ENCODE assay signal across 31 cellular contexts in genomic region chr16:11460820-11461594, GRCh38.
"Had no signal": no experiment of that assay in that cellular context is flagged by ENCODE, and none has a peak within 500 bp of the region (broad histone marks: within the 10 kb centered on the region; RNA-seq: fewer than 3 reads in every experiment).

No MANE protein-coding gene starts in this region.

- ATAC-seq: activated CD4-positive, alpha-beta T cell treated with anti-CD3 and anti-CD28 coated beads for 36 hours; activated CD4-positive, CD25-positive, alpha-beta regulatory T cell treated with anti-CD3 and anti-CD28 coated beads, Interleukin-2, amount 50 U/mL, for 24 hours; activated CD8-positive, alpha-beta memory T cell treated with anti-CD3 and anti-CD28 coated beads, Interleukin-2, amount 10 ng/mL, durations not matched to agents 7 days and 5 days; body of pancreas; Panc1 had no signal

- H3K4me3 Mint-ChIP-seq: activated CD4-positive, alpha-beta memory T cell treated with anti-CD3 and anti-CD28 coated beads, Interleukin-2, amount 10 ng/mL, durations not matched to agents 7 days and 5 days; activated CD4-positive, alpha-beta T cell treated with anti-CD3 and anti-CD28 coated beads for 36 hours; activated CD8-positive, alpha-beta memory T cell treated with anti-CD3 and anti-CD28 coated beads, Interleukin-2, amount 10 ng/mL, durations not matched to agents 7 days and 5 days; activated naive CD8-positive, alpha-beta T cell treated with anti-CD3 and anti-CD28 coated beads, Interleukin-2, amount 10 ng/mL, durations not matched to agents 7 days and 5 days; T-helper 1 cell treated with Interleukin-12 subunit alpha and Interleukin-12 subunit beta and Interleukin-4 antibody, amounts not matched to agents 30 μg/mL and 1 μg/mL, for 36 hours; T-helper 2 cell treated with Interferon-gamma antibody and Interleukin-4, amounts not matched to agents 5 μg/mL and 100 μg/mL, for 36 hours had no signal

- H3K36me3 Mint-ChIP-seq: activated CD8-positive, alpha-beta memory T cell treated with anti-CD3 and anti-CD28 coated beads, Interleukin-2, amount 10 ng/mL, durations not matched to agents 7 days and 5 days; activated naive CD8-positive, alpha-beta T cell treated with anti-CD3 and anti-CD28 coated beads, Interleukin-2, amount 10 ng/mL, durations not matched to agents 7 days and 5 days had no signal

- H3K36me3 ChIP-seq: adrenal gland, SJCRH30 had no signal

- H3K27me3 ChIP-seq: adrenal gland, body of pancreas, SJCRH30 had no signal

- H3K4me1 Mint-ChIP-seq: activated naive CD8-positive, alpha-beta T cell treated with anti-CD3 and anti-CD28 coated beads, Interleukin-2, amount 10 ng/mL, durations not matched to agents 7 days and 5 days had no signal

- DNase-seq: activated CD4-positive, alpha-beta memory T cell treated with anti-CD3 and anti-CD28 coated beads, Interleukin-2, amount 10 ng/mL, durations not matched to agents 7 days and 5 days; activated CD4-positive, alpha-beta T cell treated with anti-CD3 and anti-CD28 coated beads for 36 hours; activated CD8-positive, alpha-beta memory T cell treated with anti-CD3 and anti-CD28 coated beads for 24 hours; activated CD8-positive, alpha-beta memory T cell treated with anti-CD3 and anti-CD28 coated beads, Interleukin-2, amount 10 ng/mL, durations not matched to agents 7 days and 5 days; activated CD8-positive, alpha-beta memory T cell treated with anti-CD3 and anti-CD28 coated beads, Interleukin-2, amount 50 U/mL, for 48 hours; activated effector memory CD4-positive, alpha-beta T cell treated with anti-CD3 and anti-CD28 coated beads, Interleukin-2, amount 50 U/mL, for 16 hours; activated naive CD4-positive, alpha-beta T cell; activated naive CD4-positive, alpha-beta T cell treated with anti-CD3 and anti-CD28 coated beads, Interleukin-2, amount 50 U/mL, for 16 hours; activated naive CD8-positive, alpha-beta T cell treated with anti-CD3 and anti-CD28 coated beads, Interleukin-2, amount 10 ng/mL, durations not matched to agents 7 days and 5 days; activated T-cell treated with anti-CD3 and anti-CD28 coated beads, Interleukin-2, amount 50 U/mL, for 48 hours; adrenal gland; body of pancreas; caudate nucleus; KBM-7; NCI-H1048; NCI-H1105 treated with DMSO at 0.1 percent for 48 hours; NCI-H1436 treated with DMSO at 0.1 percent for 48 hours; NCI-H1694 treated with DMSO at 0.1 percent for 48 hours; NCI-H2029; NCI-H345; NCI-H524 treated with DMSO at 0.1 percent for 48 hours; SHP77; SJCRH30 had no signal

- H3K4me3 ChIP-seq: adrenal gland, body of pancreas, SJCRH30, SK-N-MC had no signal

- H3K27ac ChIP-seq: adrenal gland, body of pancreas, SJCRH30, SK-N-MC had no signal

- H3K9me3 ChIP-seq: adrenal gland, body of pancreas, SJCRH30 had no signal

- H3K4me1 ChIP-seq: adrenal gland, body of pancreas, SJCRH30 had no signal

- H3K9me3 Mint-ChIP-seq: activated CD4-positive, alpha-beta memory T cell treated with anti-CD3 and anti-CD28 coated beads, Interleukin-2, amount 10 ng/mL, durations not matched to agents 7 days and 5 days; activated naive CD8-positive, alpha-beta T cell treated with anti-CD3 and anti-CD28 coated beads, Interleukin-2, amount 10 ng/mL, durations not matched to agents 7 days and 5 days; T-helper 1 cell treated with Interleukin-12 subunit alpha and Interleukin-12 subunit beta and Interleukin-4 antibody, amounts not matched to agents 30 μg/mL and 1 μg/mL, for 36 hours; T-helper 2 cell treated with Interferon-gamma antibody and Interleukin-4, amounts not matched to agents 5 μg/mL and 100 μg/mL, for 36 hours had no signal

- FAIRE-seq: astrocyte, bronchial epithelial cell, TTC549 had no signal

- H3K27me3 Mint-ChIP-seq: activated CD4-positive, alpha-beta memory T cell treated with anti-CD3 and anti-CD28 coated beads, Interleukin-2, amount 10 ng/mL, durations not matched to agents 7 days and 5 days; activated CD4-positive, alpha-beta T cell treated with anti-CD3 and anti-CD28 coated beads for 36 hours had no signal

- H3K27ac Mint-ChIP-seq: activated CD4-positive, alpha-beta memory T cell treated with anti-CD3 and anti-CD28 coated beads, Interleukin-2, amount 10 ng/mL, durations not matched to agents 7 days and 5 days; activated CD4-positive, alpha-beta T cell treated with anti-CD3 and anti-CD28 coated beads for 36 hours; activated CD8-positive, alpha-beta memory T cell treated with anti-CD3 and anti-CD28 coated beads, Interleukin-2, amount 10 ng/mL, durations not matched to agents 7 days and 5 days; activated naive CD8-positive, alpha-beta T cell treated with anti-CD3 and anti-CD28 coated beads, Interleukin-2, amount 10 ng/mL, durations not matched to agents 7 days and 5 days; T-helper 1 cell treated with Interleukin-12 subunit alpha and Interleukin-12 subunit beta and Interleukin-4 antibody, amounts not matched to agents 30 μg/mL and 1 μg/mL, for 36 hours; T-helper 2 cell treated with Interferon-gamma antibody and Interleukin-4, amounts not matched to agents 5 μg/mL and 100 μg/mL, for 36 hours had no signal
